ENCODE assay signal across 1 cellular context in genomic region chr14:74400328-74400727, GRCh38.
TF ChIP-seq lines count a peak whose summit lies in the region.

No MANE protein-coding gene starts in this region.

TF ChIP-seq in H1, 55 proteins besides CTCF, POLR2A, EP300 and RAD21 (continued from another document):
- TF ChIP-seq SP1 (IDR thresholded peaks at IDR 0.05; ENCODE audit: low read depth, low read length) (no peak), RBBP5 (IDR thresholded peaks at IDR 0.05; ENCODE audit: borderline replicate concordance, low read depth, low read length) (no peak), CEBPB (IDR thresholded peaks at IDR 0.05; ENCODE audit: low read depth, low read length) (no peak), NRF1 (IDR thresholded peaks at IDR 0.05; ENCODE audit: low read depth, low read length) (no peak), CTBP2 (IDR thresholded peaks at IDR 0.05; ENCODE audit: borderline replicate concordance, insufficient read depth, insufficient read length, low read length) (no peak)
